20 cellular contexts compared by ENCODE assay signal in the genomic region with DNA sequence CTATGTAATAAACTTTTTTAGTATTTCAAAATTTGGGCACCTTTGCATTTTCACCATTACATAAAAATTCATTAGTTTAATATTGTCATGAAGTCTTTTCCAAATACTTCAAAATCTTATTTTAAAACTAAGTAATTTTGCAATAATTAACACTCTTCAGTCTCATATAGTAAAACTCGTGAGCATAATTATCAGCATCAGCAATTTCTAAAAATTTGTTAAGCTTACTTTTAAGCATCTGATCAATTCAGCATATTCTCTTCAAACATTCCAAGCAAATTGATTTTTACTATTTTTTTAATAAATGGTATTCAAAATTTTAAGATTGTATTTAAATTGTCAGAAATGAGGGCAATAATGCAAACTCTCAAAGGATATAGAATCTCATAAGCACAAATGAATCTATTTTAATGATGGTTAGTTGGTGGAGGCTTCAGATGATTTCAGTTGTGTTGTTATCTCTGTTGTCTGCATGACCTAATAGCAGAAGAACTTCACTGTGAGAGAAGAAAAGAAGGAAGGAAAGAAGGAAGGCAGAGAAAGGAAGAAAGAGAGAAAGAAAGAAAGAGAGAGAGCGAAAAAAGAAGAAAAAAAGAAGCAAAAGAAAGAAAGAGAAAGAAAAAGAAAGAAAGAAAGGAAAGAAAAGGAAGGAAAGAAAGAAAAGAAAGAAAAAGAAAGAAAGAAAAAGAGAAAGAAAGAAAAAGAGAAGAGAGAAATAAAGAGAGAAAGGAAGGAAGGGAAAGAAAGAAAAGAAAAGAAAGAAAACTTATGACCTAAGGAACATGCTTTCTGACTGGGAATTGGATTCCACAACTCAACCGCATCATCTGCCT.
DNase-seq lines count a peak whose midpoint lies in the region; ATAC-seq, FAIRE-seq and TF ChIP-seq lines count a peak whose summit lies in the region.
"Had no signal": no experiment of that assay in that cellular context is flagged by ENCODE, and none has a peak within 500 bp of the region (broad histone marks: within the 10 kb centered on the region; RNA-seq: fewer than 3 reads in every experiment).

No MANE protein-coding gene starts in this region.

- FAIRE-seq in endothelial cell of umbilical vein (lab: Jason Lieb, UNC) = peak; percentile 58
- FAIRE-seq: G401.6, GM12891, H54 had no signal

- CTCF ChIA-PET in SK-N-SH (lab: Yijun Ruan, JAX) = no interaction called here
- CTCF ChIA-PET in endothelial cell of umbilical vein (lab: Charles Lee) = no interaction called here

- dilution Hi-C loops in endothelial cell of umbilical vein (cut with MboI; ENCODE audit: extremely low pct_ligation_motif_present, low sequenced_read_pairs) = no loop called here

- no peaks in the 10 kb centered on the region for H3K79me2 ChIP-seq in SK-N-SH (ENCODE audit: insufficient read depth)
- H3K79me2 ChIP-seq in endothelial cell of umbilical vein (ENCODE audit: control insufficient read depth, insufficient read depth, low read length) = no peaks in the 10 kb centered on the region

- H3K9me3 ChIP-seq in SK-N-SH (no peaks in the 10 kb centered on the region), endothelial cell of umbilical vein (replicated peaks; ENCODE audit: control insufficient read depth, insufficient read depth, low read length) (peaks cover 4% of the 10 kb centered on the region)

- H3K9me3 Mint-ChIP-seq in CD14-positive monocyte = peaks cover 2 to 16% (median 6%) of the 10 kb centered on the region in 7 donors
- no peaks in the 10 kb centered on the region for H3K9me3 Mint-ChIP-seq in HFFc6
- peaks cover 12 to 55% (median 26%) of the 10 kb centered on the region in 6 donors for H3K9me3 Mint-ChIP-seq in immature natural killer cell

- no peak for ATAC-seq in SK-N-SH treated with all-trans-retinoic acid at 6 μM for 48 hours
- ATAC-seq in GM21515 (IDR thresholded peaks at IDR 0.05; ENCODE audit: unreplicated experiment) = no peak
- ATAC-seq: HCT116 had no signal

- H3K9ac ChIP-seq in SK-N-SH (no peak overlapping the region), endothelial cell of umbilical vein (replicated peaks; ENCODE audit: extremely low read depth, insufficient read depth, low read length) (no peak overlapping the region)
- H3K9ac ChIP-seq: BLaER1 treated with 17β-estradiol and CSF1 and Interleukin-3, amounts not matched to agents 10 nM and 100 nM; KMS-11 had no signal

- no peak overlapping the region for H3K27ac ChIP-seq in SK-N-SH (ENCODE audit: low read depth in 2 of 2, low read length in 1 of 2)
- H3K27ac ChIP-seq in endothelial cell of umbilical vein (ENCODE audit: insufficient read depth, low read depth, low read length) = no peak overlapping the region
- H3K27ac ChIP-seq: 22Rv1; BLaER1 treated with 17β-estradiol and CSF1 and Interleukin-3, amounts not matched to agents 10 nM and 100 nM; KMS-11 had no signal

- H3K4me3 ChIP-seq in SK-N-SH (ENCODE audit: low read depth in 2 of 2, low read length in 1 of 2) (no peak overlapping the region), endothelial cell of umbilical vein (replicated peaks in 1 of 3; ENCODE audit: insufficient read depth in 1 of 3, low read depth in 1 of 3, low read length in 3 of 3) (no peak overlapping the region)
- H3K4me3 ChIP-seq: BLaER1 treated with 17β-estradiol and CSF1 and Interleukin-3, amounts not matched to agents 10 nM and 100 nM had no signal

- DNase-seq in SK-N-SH (no peak), CD14-positive monocyte (ENCODE audit: low spot score) (no peak), HFFc6 (no peak), endothelial cell of umbilical vein (ENCODE audit: low read depth, low spot score) (no peak), GM19238 (ENCODE audit: insufficient read length, low spot score) (no peak), immature natural killer cell (no peak)
- DNase-seq: AML-193; CD4-positive, alpha-beta memory T cell; DMS79; EL had no signal

- 79% methylated on average over 3 of the region's 3 CpGs for WGBS in SK-N-SH (ENCODE audit: low lambda C conversion rate)

- H3K4me1 Mint-ChIP-seq in CD14-positive monocyte = no peaks in the 10 kb centered on the region
- H3K4me1 Mint-ChIP-seq in HFFc6 (ENCODE audit: low read depth) = peaks cover 33% of the 10 kb centered on the region
- H3K4me1 Mint-ChIP-seq in immature natural killer cell = no peaks in the 10 kb centered on the region
- H3K4me1 Mint-ChIP-seq: CD4-positive, alpha-beta memory T cell had no signal

- TF ChIP-seq EP300 in SK-N-SH (IDR thresholded peaks at IDR 0.05; ENCODE audit: borderline replicate concordance in 1 of 2, low read depth in 1 of 2, low read length in 1 of 2) = no peak

- intact Hi-C loops in CD14-positive monocyte (cut with micrococcal nuclease) (no loop called here), endothelial cell of umbilical vein (cut with micrococcal nuclease) (no loop called here)

- no peaks in the 10 kb centered on the region for H3F3A ChIP-seq in SK-N-SH (replicated peaks; ENCODE audit: insufficient read depth)

- H3K36me3 ChIP-seq in SK-N-SH (replicated peaks in 1 of 2; ENCODE audit: control insufficient read depth in 1 of 2, insufficient read depth in 2 of 2, low read length in 1 of 2) (no peaks in the 10 kb centered on the region), endothelial cell of umbilical vein (ENCODE audit: control insufficient read depth in 2 of 2, extremely low read depth in 1 of 2, insufficient read depth in 2 of 2, low read length in 2 of 2) (no peaks in the 10 kb centered on the region)
- H3K36me3 ChIP-seq: BLaER1 treated with 17β-estradiol and CSF1 and Interleukin-3, amounts not matched to agents 10 nM and 100 nM had no signal

- no peak for TF ChIP-seq RAD21 in SK-N-SH (IDR thresholded peaks at IDR 0.05; ENCODE audit: low read length)

- POLR2A ChIA-PET in SK-N-SH (lab: Yijun Ruan, JAX) (no interaction called here), endothelial cell of umbilical vein (lab: Charles Lee) (no interaction called here)

- no peaks in the 10 kb centered on the region for H3K36me3 Mint-ChIP-seq in CD14-positive monocyte
- H3K36me3 Mint-ChIP-seq in HFFc6 (ENCODE audit: low read depth) = no peaks in the 10 kb centered on the region
- no peaks in the 10 kb centered on the region for H3K36me3 Mint-ChIP-seq in immature natural killer cell
- H3K36me3 Mint-ChIP-seq: CD4-positive, alpha-beta memory T cell; IgD-negative memory B cell had no signal

- H3K27me3 Mint-ChIP-seq in CD14-positive monocyte (ENCODE audit: low read depth in 3 of 3) (peaks cover 0 to 3% (median 0%) of the 10 kb centered on the region in 3 donors), HFFc6 (ENCODE audit: insufficient read depth) (peaks cover 6% of the 10 kb centered on the region; the same call in 1 of the 2 replicates), immature natural killer cell (ENCODE audit: low read depth in 3 of 3) (no peaks in the 10 kb centered on the region)
- H3K27me3 Mint-ChIP-seq: CD4-positive, alpha-beta memory T cell; IgD-negative memory B cell had no signal

- H3K27me3 ChIP-seq in SK-N-SH (ENCODE audit: insufficient read depth) (no peaks in the 10 kb centered on the region), endothelial cell of umbilical vein (ENCODE audit: control insufficient read depth in 2 of 2, insufficient read depth in 2 of 2, low read length in 2 of 2) (no peaks in the 10 kb centered on the region)
- H3K27me3 ChIP-seq: BLaER1 treated with 17β-estradiol and CSF1 and Interleukin-3, amounts not matched to agents 10 nM and 100 nM had no signal

- H3K9me2 ChIP-seq in SK-N-SH = no peaks in the 10 kb centered on the region

- TF ChIP-seq CTCF in SK-N-SH (IDR thresholded peaks at IDR 0.05) (no peak), CD14-positive monocyte (IDR thresholded peaks at IDR 0.05) (peak; percentile 28), HFFc6 (IDR thresholded peaks at IDR 0.05) (no peak), endothelial cell of umbilical vein (IDR thresholded peaks at IDR 0.05; ENCODE audit: extremely low read depth in 1 of 2, insufficient read depth in 1 of 2, low read depth in 1 of 2, low read length in 2 of 2) (no peak)

- H3K4me1 ChIP-seq in SK-N-SH (ENCODE audit: control insufficient read depth in 1 of 2, insufficient read depth in 2 of 2, low read depth in 1 of 2, low read length in 1 of 2) = no peaks in the 10 kb centered on the region; a peak in 2 of 4 replicates
- H3K4me1 ChIP-seq in endothelial cell of umbilical vein (ENCODE audit: control insufficient read depth, extremely low read depth, insufficient read depth, low read length) = no peaks in the 10 kb centered on the region

- peak overlapping the region; percentile 52; the same call in 1 of the 2 replicates for H2AFZ ChIP-seq in SK-N-SH (ENCODE audit: low read depth)
- no peak overlapping the region for H2AFZ ChIP-seq in endothelial cell of umbilical vein (ENCODE audit: low read depth, low read length)

- H4K20me1 ChIP-seq in SK-N-SH (ENCODE audit: insufficient read depth) (no peaks in the 10 kb centered on the region), endothelial cell of umbilical vein (replicated peaks; ENCODE audit: control insufficient read depth, extremely low read depth, insufficient read depth, low read length) (no peaks in the 10 kb centered on the region)
- H4K20me1 ChIP-seq: BLaER1 treated with 17β-estradiol and CSF1 and Interleukin-3, amounts not matched to agents 10 nM and 100 nM had no signal

- H3K4me3 Mint-ChIP-seq in CD14-positive monocyte (no peak overlapping the region), HFFc6 (0 out of 2 replicates have a peak overlapping the region, but pooled peaks have one; percentile 14), immature natural killer cell (no peak overlapping the region)
- H3K4me3 Mint-ChIP-seq: CD4-positive, alpha-beta memory T cell; IgD-negative memory B cell had no signal

- no peaks in the 10 kb centered on the region for H3K9me1 ChIP-seq in endothelial cell of umbilical vein (replicated peaks; ENCODE audit: control insufficient read depth, extremely low read depth, insufficient read depth, low read length)

- no peak overlapping the region for H3K4me2 ChIP-seq in SK-N-SH
- no peak overlapping the region for H3K4me2 ChIP-seq in endothelial cell of umbilical vein (ENCODE audit: insufficient read depth, low read length)
- H3K4me2 ChIP-seq: BLaER1 treated with 17β-estradiol and CSF1 and Interleukin-3, amounts not matched to agents 10 nM and 100 nM; KMS-11 had no signal

- no TSS peak for BruUV-seq in endothelial cell of umbilical vein (replicated peaks; lab: Mats Ljungman, UMichigan)

- TF ChIP-seq POLR2A in endothelial cell of umbilical vein (IDR thresholded peaks at IDR 0.05; ENCODE audit: low read depth, low read length) = no peak

- H3K27ac Mint-ChIP-seq in CD14-positive monocyte (no peak overlapping the region), HFFc6 (no peak overlapping the region), immature natural killer cell (no peak overlapping the region)
- H3K27ac Mint-ChIP-seq: CD4-positive, alpha-beta memory T cell; IgD-negative memory B cell had no signal

TF ChIP-seq in SK-N-SH, 30 proteins besides CTCF, POLR2A, EP300 and RAD21 (continues in another document):
- TF ChIP-seq RFX5 (IDR thresholded peaks at IDR 0.05; ENCODE audit: low read length) = no peak
- no peak for TF ChIP-seq NRF1 (IDR thresholded peaks at IDR 0.05; ENCODE audit: low read depth, low read length)

TF ChIP-seq in SK-N-SH treated with all-trans-retinoic acid at 6 μM for 48 hours, 23 proteins besides CTCF, POLR2A, EP300 and RAD21 (continues in another document):
- TF ChIP-seq RARB (CRISPR knock-in tag; IDR thresholded peaks at IDR 0.05) = no peak

TF ChIP-seq in endothelial cell of umbilical vein, 7 proteins besides CTCF, POLR2A, EP300 and RAD21 (continues in another document):
- TF ChIP-seq POLR2AphosphoS5 (IDR thresholded peaks at IDR 0.05; ENCODE audit: insufficient read depth, low read depth, low read length) = no peak
